In genomic region chr2:217208867-217209266, GRCh38 we compare ENCODE assay signal across 17 cellular contexts.
DNase-seq lines count a peak whose midpoint lies in the region; ATAC-seq and TF ChIP-seq lines count a peak whose summit lies in the region.
"Had no signal": no experiment of that assay in that cellular context is flagged by ENCODE, and none has a peak within 500 bp of the region (broad histone marks: within the 10 kb centered on the region; RNA-seq: fewer than 3 reads in every experiment).

No MANE protein-coding gene starts in this region.

- no peaks in the 10 kb centered on the region for H3K79me2 ChIP-seq in GM23338 (replicated peaks; ENCODE audit: insufficient read depth)

- H4K20me1 ChIP-seq in GM23338 (replicated peaks; ENCODE audit: insufficient read depth) = no peaks in the 10 kb centered on the region

- POLR2A ChIA-PET in CD4-positive, alpha-beta T cell (lab: Charles Lee) = no interaction called here

- H3K9me3 ChIP-seq in NT2/D1 (ENCODE audit: insufficient read depth, low read length) (peaks cover 5% of the 10 kb centered on the region), iPS-18a (ENCODE audit: control insufficient read depth, low read depth, low read length) (no peaks in the 10 kb centered on the region), BE2C (no peaks in the 10 kb centered on the region)
- no peaks in the 10 kb centered on the region for H3K9me3 ChIP-seq in CD4-positive, alpha-beta T cell (ENCODE audit: control insufficient read depth, low read length)

- H3K27me3 Mint-ChIP-seq in GM23338 (ENCODE audit: insufficient read depth, low read depth, poor library complexity) (peaks cover 6% of the 10 kb centered on the region), mesothelial cell of epicardium (ENCODE audit: low read depth) (no peaks in the 10 kb centered on the region)
- H3K27me3 Mint-ChIP-seq in CD4-positive, alpha-beta T cell = peaks cover 31% of the 10 kb centered on the region
- H3K27me3 Mint-ChIP-seq in activated CD8-positive, alpha-beta memory T cell treated with anti-CD3 and anti-CD28 coated beads, Interleukin-2, amount 10 ng/mL, durations not matched to agents 7 days and 5 days = peaks cover 12% of the 10 kb centered on the region

- DNase-seq in GM23338 (ENCODE audit: low spot score) (peak; percentile 4), NT2/D1 (ENCODE audit: low read depth, low spot score) (peak; percentile 30), mesothelial cell of epicardium (ENCODE audit: low spot score in 2 of 2, unreplicated experiment in 2 of 2) (no peak), inferior parietal cortex (ENCODE audit: extremely low spot score) (no peak), BE2C (no peak)
- DNase-seq in CD4-positive, alpha-beta T cell = no peak
- DNase-seq in activated CD8-positive, alpha-beta memory T cell treated with anti-CD3 and anti-CD28 coated beads, Interleukin-2, amount 10 ng/mL, durations not matched to agents 7 days and 5 days = no peak
- DNase-seq: 8988T; CD8-positive, alpha-beta memory T cell; COR-L47; DMS 273 treated with DMSO at 0.1 percent for 48 hours; GDM1; HCEC 1CT; IMR-90 had no signal

- CTCF ChIA-PET in CD4-positive, alpha-beta T cell (lab: Charles Lee) = no interaction called here
- CTCF ChIA-PET in activated CD8-positive, alpha-beta memory T cell treated with anti-CD3 and anti-CD28 coated beads, Interleukin-2, amount 10 ng/mL, durations not matched to agents 7 days and 5 days (lab: Charles Lee) = no interaction called here

- ATAC-seq in GM23338 = peak; percentile 48
- no peak for ATAC-seq in CD4-positive, alpha-beta T cell (ENCODE audit: poor library complexity)
- no peak for ATAC-seq in activated CD8-positive, alpha-beta memory T cell treated with anti-CD3 and anti-CD28 coated beads, Interleukin-2, amount 10 ng/mL, durations not matched to agents 7 days and 5 days
- ATAC-seq: K562 had no signal

- no peaks in the 10 kb centered on the region for H3F3A ChIP-seq in GM23338 (replicated peaks; ENCODE audit: low read depth)

- H3K27ac Mint-ChIP-seq in GM23338 (no peak overlapping the region), mesothelial cell of epicardium (peak overlapping the region; percentile 89)
- H3K27ac Mint-ChIP-seq in CD4-positive, alpha-beta T cell = no peak overlapping the region
- H3K27ac Mint-ChIP-seq in activated CD8-positive, alpha-beta memory T cell treated with anti-CD3 and anti-CD28 coated beads, Interleukin-2, amount 10 ng/mL, durations not matched to agents 7 days and 5 days = no peak overlapping the region

- H2AFZ ChIP-seq in GM23338 = no peak overlapping the region

- H3K4me1 ChIP-seq in GM23338 (ENCODE audit: insufficient read depth) (peaks cover 16% of the 10 kb centered on the region), NT2/D1 (ENCODE audit: insufficient read depth, insufficient read length) (peaks cover 9% of the 10 kb centered on the region), iPS-18a (ENCODE audit: control insufficient read depth, low read depth, low read length) (peaks cover 12% of the 10 kb centered on the region), BE2C (peaks cover 11% of the 10 kb centered on the region)

- H3K36me3 ChIP-seq in GM23338 (ENCODE audit: insufficient read depth) (no peaks in the 10 kb centered on the region), NT2/D1 (ENCODE audit: insufficient read depth, insufficient read length, low read length) (no peaks in the 10 kb centered on the region), iPS-18a (ENCODE audit: control insufficient read depth, low read depth, low read length) (no peaks in the 10 kb centered on the region), BE2C (no peaks in the 10 kb centered on the region)
- H3K36me3 ChIP-seq: BLaER1 treated with 17β-estradiol and CSF1 and Interleukin-3, amounts not matched to agents 10 nM and 100 nM had no signal

- H3K9me3 Mint-ChIP-seq in GM23338 (peaks cover 10% of the 10 kb centered on the region; the same call in 1 of the 3 replicates), mesothelial cell of epicardium (peaks cover 10% of the 10 kb centered on the region)
- no peaks in the 10 kb centered on the region for H3K9me3 Mint-ChIP-seq in CD4-positive, alpha-beta T cell
- H3K9me3 Mint-ChIP-seq in activated CD8-positive, alpha-beta memory T cell treated with anti-CD3 and anti-CD28 coated beads, Interleukin-2, amount 10 ng/mL, durations not matched to agents 7 days and 5 days (ENCODE audit: low read depth) = peaks cover 2% of the 10 kb centered on the region

- H3K27ac ChIP-seq in GM23338 (ENCODE audit: low read depth) (peak overlapping the region; percentile 21; the same call in 1 of the 2 replicates), iPS-18a (ENCODE audit: low read length) (no peak overlapping the region)
- H3K27ac ChIP-seq in CD4-positive, alpha-beta T cell (ENCODE audit: low read depth, low read length) = no peak overlapping the region
- H3K27ac ChIP-seq: BLaER1 treated with 17β-estradiol and CSF1 and Interleukin-3, amounts not matched to agents 10 nM and 100 nM had no signal

- H3K4me2 ChIP-seq in GM23338 = peak overlapping the region; percentile 28
- H3K4me2 ChIP-seq: BLaER1 treated with 17β-estradiol and CSF1 and Interleukin-3, amounts not matched to agents 10 nM and 100 nM had no signal

- no peaks in the 10 kb centered on the region for H3K9me2 ChIP-seq in GM23338 (ENCODE audit: insufficient read depth)

- H3K4me3 Mint-ChIP-seq in GM23338 (no peak overlapping the region; the same call in 2 of the 3 replicates), mesothelial cell of epicardium (no peak overlapping the region)
- no peak overlapping the region for H3K4me3 Mint-ChIP-seq in CD4-positive, alpha-beta T cell
- no peak overlapping the region for H3K4me3 Mint-ChIP-seq in activated CD8-positive, alpha-beta memory T cell treated with anti-CD3 and anti-CD28 coated beads, Interleukin-2, amount 10 ng/mL, durations not matched to agents 7 days and 5 days
- H3K4me3 Mint-ChIP-seq: CD8-positive, alpha-beta memory T cell had no signal

- intact Hi-C loops in CD4-positive, alpha-beta T cell (cut with DNase I, micrococcal nuclease) = no loop called here

- peaks cover 10% of the 10 kb centered on the region; the same call in 2 of the 3 replicates for H3K36me3 Mint-ChIP-seq in GM23338 (ENCODE audit: low read depth)
- H3K36me3 Mint-ChIP-seq in mesothelial cell of epicardium = peaks cover 5% of the 10 kb centered on the region
- no peaks in the 10 kb centered on the region for H3K36me3 Mint-ChIP-seq in CD4-positive, alpha-beta T cell (ENCODE audit: low read depth)
- H3K36me3 Mint-ChIP-seq in activated CD8-positive, alpha-beta memory T cell treated with anti-CD3 and anti-CD28 coated beads, Interleukin-2, amount 10 ng/mL, durations not matched to agents 7 days and 5 days = no peaks in the 10 kb centered on the region
- H3K36me3 Mint-ChIP-seq: CD8-positive, alpha-beta memory T cell had no signal

- H3K4me3 ChIP-seq in GM23338 = peak overlapping the region; percentile 7; the same call in 1 of the 2 replicates
- H3K4me3 ChIP-seq in NT2/D1 (ENCODE audit: insufficient read length, low read depth) = no peak overlapping the region
- H3K4me3 ChIP-seq in iPS-18a (ENCODE audit: low read length) = peak overlapping the region; percentile 30
- H3K4me3 ChIP-seq in BE2C (ENCODE audit: low read depth, low read length) = no peak overlapping the region
- H3K4me3 ChIP-seq: BLaER1 treated with 17β-estradiol and CSF1 and Interleukin-3, amounts not matched to agents 10 nM and 100 nM; K562 had no signal

- no peaks in the 10 kb centered on the region for H3K27me3 ChIP-seq in GM23338 (ENCODE audit: insufficient read depth)
- H3K27me3 ChIP-seq in NT2/D1 (ENCODE audit: insufficient read depth, insufficient read length) = no peaks in the 10 kb centered on the region
- H3K27me3 ChIP-seq in iPS-18a (ENCODE audit: control insufficient read depth, insufficient read depth, low read length) = no peaks in the 10 kb centered on the region
- peaks cover 18% of the 10 kb centered on the region for H3K27me3 ChIP-seq in CD4-positive, alpha-beta T cell (ENCODE audit: control insufficient read depth, insufficient read depth, low read length)
- no peaks in the 10 kb centered on the region for H3K27me3 ChIP-seq in BE2C

- no peak for TF ChIP-seq CTCF in GM23338 (conservative IDR thresholded peaks at IDR 0.05; ENCODE audit: low read depth in 2 of 2)
- TF ChIP-seq CTCF in mesothelial cell of epicardium (IDR thresholded peaks at IDR 0.05; ENCODE audit: unreplicated experiment) = no peak
- TF ChIP-seq CTCF in CD4-positive, alpha-beta T cell (IDR thresholded peaks at IDR 0.05) = no peak
- no peak for TF ChIP-seq CTCF in BE2C (IDR thresholded peaks at IDR 0.05; ENCODE audit: low read depth, low read length)

- H3K4me1 Mint-ChIP-seq in GM23338 (peaks cover 29% of the 10 kb centered on the region), mesothelial cell of epicardium (peaks cover 47% of the 10 kb centered on the region)
- no peaks in the 10 kb centered on the region for H3K4me1 Mint-ChIP-seq in CD4-positive, alpha-beta T cell (ENCODE audit: low read depth)
- no peaks in the 10 kb centered on the region for H3K4me1 Mint-ChIP-seq in activated CD8-positive, alpha-beta memory T cell treated with anti-CD3 and anti-CD28 coated beads, Interleukin-2, amount 10 ng/mL, durations not matched to agents 7 days and 5 days
- H3K4me1 Mint-ChIP-seq: CD8-positive, alpha-beta memory T cell had no signal

- no peak overlapping the region for H3K9ac ChIP-seq in NT2/D1 (ENCODE audit: insufficient read length, low read depth)
- no peak overlapping the region for H3K9ac ChIP-seq in iPS-18a (ENCODE audit: low read length)
- H3K9ac ChIP-seq: BLaER1 treated with 17β-estradiol and CSF1 and Interleukin-3, amounts not matched to agents 10 nM and 100 nM had no signal

Comparison
In these comparisons a context has a peak if more than half of its experiments do, and no peak if none do; other contexts are left out.
1. DNase-seq: peak in GM23338 (single experiment) and NT2/D1 (single experiment); none in mesothelial cell of epicardium (0 of 2), CD4-positive, alpha-beta T cell (0 of 10), inferior parietal cortex (single experiment), BE2C (single experiment) and activated CD8-positive, alpha-beta memory T cell treated with anti-CD3 and anti-CD28 coated beads, Interleukin-2, amount 10 ng/mL, durations not matched to agents 7 days and 5 days (single experiment).
2. H3K4me3 ChIP-seq: peak in GM23338 (single experiment) and iPS-18a (single experiment); none in NT2/D1 (single experiment) and BE2C (single experiment).